17 cellular contexts compared by ENCODE assay signal in the genomic region with DNA sequence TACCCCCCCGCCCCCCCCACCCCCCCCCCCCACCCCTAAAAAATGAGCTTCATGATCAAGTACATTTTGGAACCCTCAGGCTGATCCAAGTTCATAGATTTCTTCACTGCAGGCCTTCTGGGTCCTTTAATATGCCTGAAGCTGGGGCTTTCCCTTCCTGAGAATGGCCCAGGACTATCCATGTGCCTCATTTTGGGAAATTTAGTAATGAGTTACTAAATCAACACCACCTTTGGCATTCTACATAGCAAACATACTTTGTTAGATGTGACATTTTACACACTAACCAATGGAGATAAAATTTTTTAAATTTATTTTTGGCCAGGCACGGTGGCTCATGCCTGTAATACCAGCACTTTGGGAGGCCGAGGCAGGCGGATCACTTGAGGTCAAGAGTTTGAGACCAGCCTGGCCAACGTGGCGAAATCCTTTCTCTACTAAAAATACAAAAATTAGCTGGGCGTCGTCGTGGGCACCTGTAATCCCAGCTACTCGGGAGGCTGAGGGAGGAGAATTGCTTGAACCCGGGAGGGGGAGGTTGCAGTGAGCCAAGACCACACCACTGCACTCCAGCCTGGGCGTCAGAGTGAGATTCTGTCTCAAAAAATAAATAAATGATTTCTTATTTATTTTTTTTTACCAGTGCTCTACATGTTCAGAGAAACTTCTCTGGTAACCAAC. TPM values are rescaled to one million over a fixed set of nuclear protein-coding genes. Genes with fewer than 3 reads are reported as not detected.
DNase-seq lines count a peak whose midpoint lies in the region; TF ChIP-seq lines count a peak whose summit lies in the region.
"Had no signal": no experiment of that assay in that cellular context is flagged by ENCODE, and none has a peak within 500 bp of the region (broad histone marks: within the 10 kb centered on the region; RNA-seq: fewer than 3 reads in every experiment).

No MANE protein-coding gene starts in this region.

- H3K4me1 Mint-ChIP-seq in activated naive CD4-positive, alpha-beta T cell treated with anti-CD3 and anti-CD28 coated beads for 36 hours (ENCODE audit: low read depth): peaks cover 55% of the 10 kb centered on the region
- H3K4me1 Mint-ChIP-seq in activated naive CD4-positive, alpha-beta T cell treated with anti-CD3 and anti-CD28 coated beads, Interleukin-2, amount 10 ng/mL, durations not matched to agents 7 days and 5 days: peaks cover 32% of the 10 kb centered on the region
- H3K4me1 Mint-ChIP-seq in activated naive CD8-positive, alpha-beta T cell (ENCODE audit: low read depth): peaks cover 49% of the 10 kb centered on the region

- no peak overlapping the region for H3K4me3 ChIP-seq in liver (ENCODE audit: low read depth in 1 of 3, low read length in 3 of 3)
- no peak overlapping the region for H3K4me3 ChIP-seq in tibial artery
- H3K4me3 ChIP-seq: esophagus squamous epithelium had no signal

- H3K36me3 ChIP-seq in liver (ENCODE audit: control insufficient read depth in 4 of 4, insufficient read depth in 3 of 4, low read depth in 1 of 4, low read length in 3 of 4) (peaks cover 17 to 46% (median 39%) of the 10 kb centered on the region in 4 donors), tibial artery (peaks cover 43 to 74% (median 54%) of the 10 kb centered on the region in 3 donors)

- no peak overlapping the region for H3K4me3 Mint-ChIP-seq in activated naive CD4-positive, alpha-beta T cell treated with anti-CD3 and anti-CD28 coated beads for 36 hours
- H3K4me3 Mint-ChIP-seq in activated naive CD4-positive, alpha-beta T cell treated with anti-CD3 and anti-CD28 coated beads, Interleukin-2, amount 10 ng/mL, durations not matched to agents 7 days and 5 days: no peak overlapping the region
- no peak overlapping the region for H3K4me3 Mint-ChIP-seq in activated naive CD8-positive, alpha-beta T cell
- H3K4me3 Mint-ChIP-seq: CD14-positive monocyte, neural crest cell, T-cell had no signal

- no peak overlapping the region for H3K9ac ChIP-seq in liver (ENCODE audit: low read depth in 1 of 2, low read length in 2 of 2)

- no peak for DNase-seq in activated naive CD4-positive, alpha-beta T cell treated with anti-CD3 and anti-CD28 coated beads for 36 hours
- DNase-seq in activated naive CD4-positive, alpha-beta T cell treated with anti-CD3 and anti-CD28 coated beads, Interleukin-2, amount 10 ng/mL, durations not matched to agents 7 days and 5 days: no peak
- DNase-seq in tibial artery (peak in 1 of 2 donors; percentile 49), SIG-M5 (lab: John Stamatoyannopoulos, UW) (no peak)
- no peak for DNase-seq in stimulated activated CD8-positive, alpha-beta memory T cell treated with anti-CD3 and anti-CD28 coated beads, Interleukin-4, amount 100 ng/mL, for 48 hours
- DNase-seq in central memory CD4-positive, alpha-beta T cell: no peak
- DNase-seq: esophagus squamous epithelium; Kasumi-1; NCI-H1105; retina; stimulated activated naive CD4-positive, alpha-beta T cell treated with Interleukin-2 at 50 U/mL for 16 hours; T-cell had no signal

- intact Hi-C loops in activated naive CD4-positive, alpha-beta T cell treated with anti-CD3 and anti-CD28 coated beads for 36 hours (cut with micrococcal nuclease): loop anchor here (1.0 to 2.0 kb wide), 8 partner anchors 13 to 337 kb away; a partner anchor contains a TSS
- intact Hi-C loops in tibial artery (cut with DNase I; ENCODE audit: low total_unique reads): no loop called here

- no peak for TF ChIP-seq CTCF in liver (IDR thresholded peaks at IDR 0.05; ENCODE audit: low read depth, low read length, missing input control)
- no peak for TF ChIP-seq CTCF in tibial artery (IDR thresholded peaks at IDR 0.05)

- no peak for TF ChIP-seq RAD21 in liver (IDR thresholded peaks at IDR 0.05)

- H3K9me3 Mint-ChIP-seq in activated naive CD4-positive, alpha-beta T cell treated with anti-CD3 and anti-CD28 coated beads for 36 hours: no peaks in the 10 kb centered on the region
- no peaks in the 10 kb centered on the region for H3K9me3 Mint-ChIP-seq in activated naive CD4-positive, alpha-beta T cell treated with anti-CD3 and anti-CD28 coated beads, Interleukin-2, amount 10 ng/mL, durations not matched to agents 7 days and 5 days
- H3K9me3 Mint-ChIP-seq in activated naive CD8-positive, alpha-beta T cell (ENCODE audit: low read depth): no peaks in the 10 kb centered on the region
- H3K9me3 Mint-ChIP-seq: CD14-positive monocyte, neural crest cell, T-cell had no signal

- no peaks in the 10 kb centered on the region for H3K9me3 ChIP-seq in liver (ENCODE audit: control insufficient read depth in 4 of 4, low read length in 3 of 4)
- H3K9me3 ChIP-seq in tibial artery: no peaks in the 10 kb centered on the region
- H3K9me3 ChIP-seq: esophagus squamous epithelium had no signal

- 71% methylated on average over 12 of the region's 12 CpGs for WGBS in liver

- H3K27me3 Mint-ChIP-seq in activated naive CD4-positive, alpha-beta T cell treated with anti-CD3 and anti-CD28 coated beads for 36 hours (ENCODE audit: low read depth): no peaks in the 10 kb centered on the region
- no peaks in the 10 kb centered on the region for H3K27me3 Mint-ChIP-seq in activated naive CD4-positive, alpha-beta T cell treated with anti-CD3 and anti-CD28 coated beads, Interleukin-2, amount 10 ng/mL, durations not matched to agents 7 days and 5 days
- H3K27me3 Mint-ChIP-seq in activated naive CD8-positive, alpha-beta T cell: no peaks in the 10 kb centered on the region
- H3K27me3 Mint-ChIP-seq: T-cell had no signal

- H3K4me1 ChIP-seq in liver (ENCODE audit: control insufficient read depth in 4 of 4, insufficient read depth in 4 of 4, low read length in 3 of 4) (peaks cover 0 to 17% (median 7%) of the 10 kb centered on the region in 4 donors), tibial artery (peaks cover 3 to 26% (median 9%) of the 10 kb centered on the region in 4 donors)

- H3K27me3 ChIP-seq in liver (ENCODE audit: control insufficient read depth in 4 of 4, insufficient read depth in 4 of 4, low read length in 3 of 4): no peaks in the 10 kb centered on the region
- no peaks in the 10 kb centered on the region for H3K27me3 ChIP-seq in tibial artery

- no peak overlapping the region for H3K27ac ChIP-seq in liver (ENCODE audit: low read depth in 1 of 2, low read length in 2 of 2)
- H3K27ac ChIP-seq in tibial artery: peak overlapping the region; percentile 26 to 28

- H3K36me3 Mint-ChIP-seq in activated naive CD4-positive, alpha-beta T cell treated with anti-CD3 and anti-CD28 coated beads for 36 hours (ENCODE audit: low read depth): peaks cover 37% of the 10 kb centered on the region
- peaks cover 36% of the 10 kb centered on the region for H3K36me3 Mint-ChIP-seq in activated naive CD4-positive, alpha-beta T cell treated with anti-CD3 and anti-CD28 coated beads, Interleukin-2, amount 10 ng/mL, durations not matched to agents 7 days and 5 days
- H3K36me3 Mint-ChIP-seq in activated naive CD8-positive, alpha-beta T cell: peaks cover 8% of the 10 kb centered on the region

- H3K27ac Mint-ChIP-seq in activated naive CD4-positive, alpha-beta T cell treated with anti-CD3 and anti-CD28 coated beads for 36 hours: peak overlapping the region; percentile 70
- H3K27ac Mint-ChIP-seq in activated naive CD4-positive, alpha-beta T cell treated with anti-CD3 and anti-CD28 coated beads, Interleukin-2, amount 10 ng/mL, durations not matched to agents 7 days and 5 days: no peak overlapping the region
- H3K27ac Mint-ChIP-seq in activated naive CD8-positive, alpha-beta T cell: peak overlapping the region; percentile 87

- CTCF ChIA-PET in activated naive CD4-positive, alpha-beta T cell treated with anti-CD3 and anti-CD28 coated beads for 36 hours (lab: Charles Lee): interaction anchor here (0.7 to 2.7 kb wide), 4 partner anchors 19 to 138 kb away, joined by 3 to 11 read pairs (median 8); no protein-coding TSS in a partner anchor
- CTCF ChIA-PET in activated naive CD4-positive, alpha-beta T cell treated with anti-CD3 and anti-CD28 coated beads, Interleukin-2, amount 10 ng/mL, durations not matched to agents 7 days and 5 days (lab: Charles Lee): interaction anchor here (0.7 to 1.5 kb wide), 5 partner anchors 9 to 153 kb away, joined by 3 to 4 read pairs (median 4); a partner anchor contains a TSS

TF ChIP-seq in liver, 16 proteins besides CTCF, POLR2A, EP300 and RAD21:
- TF ChIP-seq, protein P1, sequence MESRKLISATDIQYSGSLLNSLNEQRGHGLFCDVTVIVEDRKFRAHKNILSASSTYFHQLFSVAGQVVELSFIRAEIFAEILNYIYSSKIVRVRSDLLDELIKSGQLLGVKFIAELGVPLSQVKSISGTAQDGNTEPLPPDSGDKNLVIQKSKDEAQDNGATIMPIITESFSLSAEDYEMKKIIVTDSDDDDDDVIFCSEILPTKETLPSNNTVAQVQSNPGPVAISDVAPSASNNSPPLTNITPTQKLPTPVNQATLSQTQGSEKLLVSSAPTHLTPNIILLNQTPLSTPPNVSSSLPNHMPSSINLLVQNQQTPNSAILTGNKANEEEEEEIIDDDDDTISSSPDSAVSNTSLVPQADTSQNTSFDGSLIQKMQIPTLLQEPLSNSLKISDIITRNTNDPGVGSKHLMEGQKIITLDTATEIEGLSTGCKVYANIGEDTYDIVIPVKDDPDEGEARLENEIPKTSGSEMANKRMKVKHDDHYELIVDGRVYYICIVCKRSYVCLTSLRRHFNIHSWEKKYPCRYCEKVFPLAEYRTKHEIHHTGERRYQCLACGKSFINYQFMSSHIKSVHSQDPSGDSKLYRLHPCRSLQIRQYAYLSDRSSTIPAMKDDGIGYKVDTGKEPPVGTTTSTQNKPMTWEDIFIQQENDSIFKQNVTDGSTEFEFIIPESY (IDR thresholded peaks at IDR 0.05): no peak
- TF ChIP-seq FOXA2 (IDR thresholded peaks at IDR 0.05): peak; percentile 13

RNA-seq across cellular contexts. Expression of a gene that starts 14.0 kb away (rescaled TPM):
- total RNA-seq in activated naive CD4-positive, alpha-beta T cell treated with anti-CD3 and anti-CD28 coated beads for 36 hours: 100 to 1,000 TPM; 118 to 120 TPM
- 100 to 1,000 TPM in 1 of 2 donors, 10 to 100 TPM in 1; 57.8 to 219 TPM for total RNA-seq in liver
- polyA plus RNA-seq in liver: 100 to 1,000 TPM in 1 of 2 donors, 10 to 100 TPM in 1; 98.5 to 138 TPM

RNA-seq across cellular contexts. Expression of a gene that starts 15.8 kb away (rescaled TPM):
- not detected for total RNA-seq in activated naive CD4-positive, alpha-beta T cell treated with anti-CD3 and anti-CD28 coated beads for 36 hours
- total RNA-seq in liver: 10 to 100 TPM in 1 of 2 donors, 1 to 10 TPM in 1; 3.3 to 24.0 TPM
- polyA plus RNA-seq in liver: 1 to 10 TPM; 4.1 to 8.5 TPM
- total RNA-seq: HT-29, neural crest cell had no signal

RNA-seq across cellular contexts. Expression of a gene that starts 43.4 kb away (rescaled TPM):
- total RNA-seq in activated naive CD4-positive, alpha-beta T cell treated with anti-CD3 and anti-CD28 coated beads for 36 hours: 100 to 1,000 TPM; 104 to 119 TPM
- 10 to 100 TPM; 11.9 to 23.3 TPM for total RNA-seq in liver
- polyA plus RNA-seq in liver: 1 to 10 TPM; 4.7 to 5.6 TPM

Comparison
In these comparisons a context has a peak if more than half of its experiments do, and no peak if none do; other contexts are left out.
1. H3K27ac ChIP-seq: peak in tibial artery (2 of 2); none in liver (0 of 2).
2. RNA of a gene that starts 43.4 kb away (total RNA-seq): 104 to 119 TPM in activated naive CD4-positive, alpha-beta T cell treated with anti-CD3 and anti-CD28 coated beads for 36 hours; 11.9 to 23.3 TPM in liver; every median in the first group is over 4 times any median in the second.